Comparison of ENCODE assay signal across 1 cellular context in genomic region chr1:159067699-159068621, GRCh38.
A peak's percentile ranks its signal among the peaks of the same experiment; 100 is the strongest.
TF ChIP-seq lines count a peak whose summit lies in the region.

No MANE protein-coding gene starts in this region.

TF ChIP-seq in GM12878, 131 proteins besides CTCF, POLR2A, EP300 and RAD21 (continued from another document):
- TF ChIP-seq CREM (IDR thresholded peaks at IDR 0.05; ENCODE audit: low read depth) (no peak), PKNOX1 (IDR thresholded peaks at IDR 0.05) (peak; percentile 58; the same call in 1 of the 2 replicates), ZSCAN29 (IDR thresholded peaks at IDR 0.05) (no peak), PBX3 (IDR thresholded peaks at IDR 0.05; ENCODE audit: insufficient replicate concordance, low read depth, low read length) (no peak), GATAD2B (conservative IDR thresholded peaks at IDR 0.05; ENCODE audit: low read depth) (0 out of 2 replicates have a peak, but pooled peaks have one; percentile 21), SUZ12 (IDR thresholded peaks at IDR 0.05; ENCODE audit: unreplicated experiment) (no peak), USF1 (IDR thresholded peaks at IDR 0.05; ENCODE audit: borderline replicate concordance, extremely low read length, insufficient read depth, low read depth, low read length) (no peak), FOS (IDR thresholded peaks at IDR 0.05; ENCODE audit: borderline replicate concordance, extremely low read depth, insufficient read length) (no peak), BCL11A (IDR thresholded peaks at IDR 0.05; ENCODE audit: low read depth, low read length) (peak; percentile 76), FOXM1 (IDR thresholded peaks at IDR 0.05; ENCODE audit: low read depth, low read length) (peak; percentile 94), ZNF384 (IDR thresholded peaks at IDR 0.05; ENCODE audit: borderline replicate concordance, low read depth, low read length) (no peak), IKZF1 (conservative IDR thresholded peaks at IDR 0.05) (peak; percentile 96), USF2 (IDR thresholded peaks at IDR 0.05; ENCODE audit: borderline replicate concordance, low read depth, low read length) (no peak), ATF2 (IDR thresholded peaks at IDR 0.05; ENCODE audit: low read length) (peak; percentile 95), ZBTB33 (IDR thresholded peaks at IDR 0.05) (no peak), JUND (IDR thresholded peaks at IDR 0.05; ENCODE audit: low read depth, low read length) (peak; percentile 64; the same call in 1 of the 2 replicates), MEF2A (IDR thresholded peaks at IDR 0.05; ENCODE audit: insufficient read depth, low read depth, low read length) (peak; percentile 97), PAX8 (IDR thresholded peaks at IDR 0.05) (no peak), ZNF622 (IDR thresholded peaks at IDR 0.05) (no peak), ETV6 (conservative IDR thresholded peaks at IDR 0.05 in 1 of 2, IDR thresholded peaks at IDR 0.05 in 1 of 2; ENCODE audit: borderline replicate concordance in 1 of 2, low read depth in 1 of 2) (peak in 1 of 2 experiments; percentile 99; a peak in 2 of 4 replicates), STAT3 (IDR thresholded peaks at IDR 0.05; ENCODE audit: low read depth, low read length) (0 out of 2 replicates have a peak, but pooled peaks have one; percentile 91), MXI1 (IDR thresholded peaks at IDR 0.05; ENCODE audit: low read depth, low read length) (peak; percentile 51; the same call in 1 of the 2 replicates), NFIC (IDR thresholded peaks at IDR 0.05; ENCODE audit: low read depth, low read length) (peak; percentile 96), ZNF24 (IDR thresholded peaks at IDR 0.05) (no peak), E4F1 (IDR thresholded peaks at IDR 0.05; ENCODE audit: borderline replicate concordance, partially characterized antibody) (no peak), MYC (IDR thresholded peaks at IDR 0.05; ENCODE audit: insufficient read depth, insufficient read length, insufficient replicate concordance, low read length, severe bottlenecking) (no peak), SPI1 (IDR thresholded peaks at IDR 0.05; ENCODE audit: borderline replicate concordance, insufficient read depth, low read depth, low read length) (peak; percentile 96), IKZF2 (IDR thresholded peaks at IDR 0.05) (peak; percentile 92), PML (IDR thresholded peaks at IDR 0.05; ENCODE audit: low read length) (peak; percentile 75; the same call in 1 of the 2 replicates), REST (IDR thresholded peaks at IDR 0.05; ENCODE audit: low read depth, low read length) (no peak), PAX5 (IDR thresholded peaks at IDR 0.05; ENCODE audit: borderline replicate concordance, low read depth, low read length) (0 out of 2 replicates have a peak, but pooled peaks have one; percentile 6), SKIL (IDR thresholded peaks at IDR 0.05; ENCODE audit: low read depth, poor library complexity, severe bottlenecking) (peak; percentile 53), CEBPZ (IDR thresholded peaks at IDR 0.05; ENCODE audit: low read depth, low read length) (no peak), BRCA1 (IDR thresholded peaks at IDR 0.05; ENCODE audit: low read depth, low read length) (no peak), IRF5 (IDR thresholded peaks at IDR 0.05; ENCODE audit: borderline replicate concordance) (no peak)
